In genomic region chr15:64110945-64111678, GRCh38 we compare ENCODE assay signal across 13 cellular contexts. TPM values are rescaled to one million over a fixed set of nuclear protein-coding genes. Genes with fewer than 3 reads are reported as not detected.
A peak's percentile ranks its signal among the peaks of the same experiment; 100 is the strongest.
DNase-seq lines count a peak whose midpoint lies in the region; ATAC-seq and TF ChIP-seq lines count a peak whose summit lies in the region.
"Had no signal": no experiment of that assay in that cellular context is flagged by ENCODE, and none has a peak within 500 bp of the region (broad histone marks: within the 10 kb centered on the region; RNA-seq: fewer than 3 reads in every experiment).

No MANE protein-coding gene starts in this region.

- intact Hi-C loops in dorsolateral prefrontal cortex (cut with DNase I) = no loop called here

- peak; percentile 50 for ATAC-seq in HG03196 (IDR thresholded peaks at IDR 0.05; ENCODE audit: unreplicated experiment)
- ATAC-seq in stimulated activated memory B cell treated with anti-CD40 and anti-IgM and Interleukin-4, amounts not matched to agents 10 μg/mL and 1 μg/mL and 100 μg/mL, for 72 hours = peak; percentile 64

- H3K4me3 Mint-ChIP-seq in activated CD4-positive, alpha-beta T cell treated with anti-CD3 and anti-CD28 coated beads, Interleukin-2, amount 10 ng/mL, durations not matched to agents 7 days and 5 days = no peak overlapping the region
- H3K4me3 Mint-ChIP-seq in stimulated activated memory B cell treated with anti-CD40 and anti-IgM and Interleukin-4, amounts not matched to agents 10 μg/mL and 1 μg/mL and 100 μg/mL, for 72 hours = no peak overlapping the region
- H3K4me3 Mint-ChIP-seq: endodermal cell had no signal

- H3K36me3 Mint-ChIP-seq in activated CD4-positive, alpha-beta T cell treated with anti-CD3 and anti-CD28 coated beads, Interleukin-2, amount 10 ng/mL, durations not matched to agents 7 days and 5 days (ENCODE audit: low read depth) = peaks cover 19% of the 10 kb centered on the region
- H3K36me3 Mint-ChIP-seq in stimulated activated memory B cell treated with anti-CD40 and anti-IgM and Interleukin-4, amounts not matched to agents 10 μg/mL and 1 μg/mL and 100 μg/mL, for 72 hours = peaks cover 28% of the 10 kb centered on the region

- DNase-seq in activated CD4-positive, alpha-beta T cell treated with anti-CD3 and anti-CD28 coated beads, Interleukin-2, amount 10 ng/mL, durations not matched to agents 7 days and 5 days = no peak
- DNase-seq in activated CD4-positive, alpha-beta T cell treated with anti-CD3 and anti-CD28 coated beads, Interleukin-2, amount 50 U/mL, for 48 hours = no peak
- DNase-seq in dorsolateral prefrontal cortex (no peak), DMS 273 treated with DMSO at 0.1 percent for 48 hours (lab: John Stamatoyannopoulos, UW) (no peak), HPDE6-E6E7 (ENCODE audit: extremely low spot score) (no peak), NCI-H748 (lab: John Stamatoyannopoulos, UW; ENCODE audit: unreplicated experiment) (no peak)
- DNase-seq: activated naive CD4-positive, alpha-beta T cell treated with anti-CD3 and anti-CD28 coated beads, Interleukin-2, amount 50 U/mL, for 16 hours; endodermal cell; hippocampal formation; NCI-H226 had no signal

- peak overlapping the region in 56 of 59 donors; percentile 25 to 99 (median 76) for H3K27ac ChIP-seq in dorsolateral prefrontal cortex
- H3K27ac ChIP-seq: VCaP had no signal

- H3K27me3 ChIP-seq in dorsolateral prefrontal cortex = no peaks in the 10 kb centered on the region

- no peaks in the 10 kb centered on the region for H3K27me3 Mint-ChIP-seq in activated CD4-positive, alpha-beta T cell treated with anti-CD3 and anti-CD28 coated beads, Interleukin-2, amount 10 ng/mL, durations not matched to agents 7 days and 5 days
- H3K27me3 Mint-ChIP-seq in stimulated activated memory B cell treated with anti-CD40 and anti-IgM and Interleukin-4, amounts not matched to agents 10 μg/mL and 1 μg/mL and 100 μg/mL, for 72 hours = no peaks in the 10 kb centered on the region

- H3K4me1 Mint-ChIP-seq in activated CD4-positive, alpha-beta T cell treated with anti-CD3 and anti-CD28 coated beads, Interleukin-2, amount 10 ng/mL, durations not matched to agents 7 days and 5 days = peaks cover 32% of the 10 kb centered on the region
- H3K4me1 Mint-ChIP-seq in stimulated activated memory B cell treated with anti-CD40 and anti-IgM and Interleukin-4, amounts not matched to agents 10 μg/mL and 1 μg/mL and 100 μg/mL, for 72 hours = peaks cover 61% of the 10 kb centered on the region

- TF ChIP-seq CTCF in dorsolateral prefrontal cortex (IDR thresholded peaks at IDR 0.05 in 54 of 56, conservative IDR thresholded peaks at IDR 0.05 in 2 of 56; ENCODE audit: low read depth in 1 of 56, partially characterized antibody in 56 of 56) = no peak

- H3K4me3 ChIP-seq in dorsolateral prefrontal cortex = peak overlapping the region in 5 of 59 donors; percentile 2 to 22 (median 4)

- H3K27ac Mint-ChIP-seq in activated CD4-positive, alpha-beta T cell treated with anti-CD3 and anti-CD28 coated beads, Interleukin-2, amount 10 ng/mL, durations not matched to agents 7 days and 5 days = peak overlapping the region; percentile 76
- H3K27ac Mint-ChIP-seq in stimulated activated memory B cell treated with anti-CD40 and anti-IgM and Interleukin-4, amounts not matched to agents 10 μg/mL and 1 μg/mL and 100 μg/mL, for 72 hours = peak overlapping the region; percentile 23

- CTCF ChIA-PET in activated CD4-positive, alpha-beta T cell treated with anti-CD3 and anti-CD28 coated beads, Interleukin-2, amount 10 ng/mL, durations not matched to agents 7 days and 5 days (lab: Charles Lee) = interaction anchor here (1.5 to 2.1 kb wide), 3 partner anchors 9 to 42 kb away, joined by 5 to 8 read pairs (median 6); no protein-coding TSS in a partner anchor

- POLR2A ChIA-PET in activated CD4-positive, alpha-beta T cell treated with anti-CD3 and anti-CD28 coated beads, Interleukin-2, amount 10 ng/mL, durations not matched to agents 7 days and 5 days (lab: Charles Lee) = no interaction called here

- no peaks in the 10 kb centered on the region for H3K9me3 Mint-ChIP-seq in activated CD4-positive, alpha-beta T cell treated with anti-CD3 and anti-CD28 coated beads, Interleukin-2, amount 10 ng/mL, durations not matched to agents 7 days and 5 days
- H3K9me3 Mint-ChIP-seq in stimulated activated memory B cell treated with anti-CD40 and anti-IgM and Interleukin-4, amounts not matched to agents 10 μg/mL and 1 μg/mL and 100 μg/mL, for 72 hours = no peaks in the 10 kb centered on the region
- H3K9me3 Mint-ChIP-seq: endodermal cell had no signal

RNA-seq across cellular contexts. Expression of gene SNX1, which starts 15.3 kb away (rescaled TPM):
- 100 to 1,000 TPM; 122 to 125 TPM for total RNA-seq in activated CD4-positive, alpha-beta T cell treated with anti-CD3 and anti-CD28 coated beads, Interleukin-2, amount 10 ng/mL, durations not matched to agents 7 days and 5 days
- 100 to 1,000 TPM in 82 of 120 experiments, 10 to 100 TPM in 38; 71.7 to 193 (median 110) TPM for total RNA-seq in dorsolateral prefrontal cortex

RNA-seq across cellular contexts. Expression of gene CIAO2A, which starts 17.5 kb away (rescaled TPM):
- 10 to 100 TPM; 67.3 to 77.7 TPM for total RNA-seq in activated CD4-positive, alpha-beta T cell treated with anti-CD3 and anti-CD28 coated beads, Interleukin-2, amount 10 ng/mL, durations not matched to agents 7 days and 5 days
- 10 to 100 TPM; 13.7 to 37.5 (median 22.9) TPM for total RNA-seq in dorsolateral prefrontal cortex

RNA-seq across cellular contexts. Expression of gene SNX22, which starts 40.4 kb away (rescaled TPM):
- under 1 TPM; 0.50 to 0.60 TPM for total RNA-seq in activated CD4-positive, alpha-beta T cell treated with anti-CD3 and anti-CD28 coated beads, Interleukin-2, amount 10 ng/mL, durations not matched to agents 7 days and 5 days
- total RNA-seq in dorsolateral prefrontal cortex = 10 to 100 TPM in 113 of 120 experiments, 1 to 10 TPM in 7; 3.1 to 59.1 (median 19.8) TPM

RNA-seq across cellular contexts. Expression of gene PPIB, which starts 51.7 kb away (rescaled TPM):
- total RNA-seq in activated CD4-positive, alpha-beta T cell treated with anti-CD3 and anti-CD28 coated beads, Interleukin-2, amount 10 ng/mL, durations not matched to agents 7 days and 5 days = 100 to 1,000 TPM; 347 to 380 TPM
- total RNA-seq in dorsolateral prefrontal cortex = 100 to 1,000 TPM in 85 of 120 experiments, 10 to 100 TPM in 35; 75.2 to 173 (median 106) TPM
